Comparison of ENCODE assay signal across 19 cellular contexts in the genomic region with DNA sequence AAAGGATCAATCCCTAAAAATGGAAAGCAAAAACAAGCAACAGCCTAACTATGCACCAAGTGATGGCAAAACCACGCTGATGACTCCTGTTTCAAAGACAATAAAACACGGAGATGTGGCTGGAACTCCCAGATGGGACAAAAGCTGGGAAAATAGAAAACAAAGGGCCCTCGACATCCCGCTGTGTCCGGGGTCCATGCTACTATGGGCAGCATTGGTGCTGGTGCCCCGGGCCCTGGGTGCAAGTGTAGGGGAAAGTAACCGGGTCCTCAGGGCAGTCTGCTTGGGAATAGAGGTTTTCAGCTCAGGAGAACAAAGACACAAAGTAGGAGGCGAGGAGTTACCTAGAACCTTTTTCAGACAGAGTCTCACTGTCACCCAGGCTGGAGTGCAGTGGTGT. TPM values are rescaled to one million over a fixed set of nuclear protein-coding genes. Genes with fewer than 3 reads are reported as not detected.
DNase-seq lines count a peak whose midpoint lies in the region; ATAC-seq and TF ChIP-seq lines count a peak whose summit lies in the region.
"Had no signal": no experiment of that assay in that cellular context is flagged by ENCODE, and none has a peak within 500 bp of the region (broad histone marks: within the 10 kb centered on the region; RNA-seq: fewer than 3 reads in every experiment).

No MANE protein-coding gene starts in this region.

- H3K36me3 ChIP-seq in H7 (replicated peaks; ENCODE audit: control insufficient read depth, insufficient read depth, low read length) (no peaks in the 10 kb centered on the region), osteoblast (ENCODE audit: insufficient read depth, low read length) (no peaks in the 10 kb centered on the region), upper lobe of right lung (no peaks in the 10 kb centered on the region), GM23248 (ENCODE audit: low read depth) (no peaks in the 10 kb centered on the region)
- H3K36me3 ChIP-seq: HAP-1, SJSA1 had no signal

- no peak overlapping the region for H3K27ac ChIP-seq in osteoblast (ENCODE audit: low read depth, low read length)
- no peak overlapping the region for H3K27ac ChIP-seq in upper lobe of right lung
- H3K27ac ChIP-seq in GM23248, result no peak overlapping the region
- H3K27ac ChIP-seq: KMS-11, SJSA1 had no signal

- H4K20me1 ChIP-seq in osteoblast (ENCODE audit: insufficient read depth, low read length) (no peaks in the 10 kb centered on the region), GM23248 (ENCODE audit: insufficient read depth) (no peaks in the 10 kb centered on the region)

- H3K79me2 ChIP-seq in osteoblast (ENCODE audit: insufficient read depth, low read length), result no peaks in the 10 kb centered on the region
- no peaks in the 10 kb centered on the region for H3K79me2 ChIP-seq in GM23248 (ENCODE audit: insufficient read depth)

- ATAC-seq in upper lobe of right lung (no peak), HG03280 (IDR thresholded peaks at IDR 0.05; ENCODE audit: unreplicated experiment) (no peak)
- ATAC-seq: Right ventricle myocardium inferior had no signal

- no peak overlapping the region for H3K4me3 ChIP-seq in H7 (ENCODE audit: insufficient read depth, low read depth, low read length)
- no peak overlapping the region for H3K4me3 ChIP-seq in osteoblast (ENCODE audit: insufficient read depth, low read length)
- H3K4me3 ChIP-seq in upper lobe of right lung, result no peak overlapping the region
- H3K4me3 ChIP-seq in GM23248, result no peak overlapping the region
- H3K4me3 ChIP-seq: HAP-1, SJSA1 had no signal

- H3K4me2 ChIP-seq in osteoblast (ENCODE audit: insufficient read depth, low read length) (no peak overlapping the region), GM23248 (ENCODE audit: unreplicated experiment) (no peak overlapping the region)
- H3K4me2 ChIP-seq: KMS-11 had no signal

- intact Hi-C loops in upper lobe of right lung (cut with DNase I), result no loop called here

- H3K27me3 ChIP-seq in H7 (ENCODE audit: control insufficient read depth, insufficient read depth, low read length) (no peaks in the 10 kb centered on the region), osteoblast (ENCODE audit: insufficient read depth, low read length) (peaks cover 5% of the 10 kb centered on the region), upper lobe of right lung (peaks cover 3% of the 10 kb centered on the region), GM23248 (replicated peaks; ENCODE audit: insufficient read depth) (peaks cover 36% of the 10 kb centered on the region)

- H3K9ac ChIP-seq in GM23248, result no peak overlapping the region
- H3K9ac ChIP-seq: KMS-11 had no signal

- H3K9me3 ChIP-seq in osteoblast (ENCODE audit: low read depth, low read length), result peaks cover under 1% of the 10 kb centered on the region
- H3K9me3 ChIP-seq in upper lobe of right lung, result no peaks in the 10 kb centered on the region
- no peaks in the 10 kb centered on the region for H3K9me3 ChIP-seq in GM23248 (ENCODE audit: low read depth)
- H3K9me3 ChIP-seq: HAP-1, SJSA1 had no signal

- H2AFZ ChIP-seq in osteoblast (ENCODE audit: low read length), result no peak overlapping the region
- no peak overlapping the region for H2AFZ ChIP-seq in GM23248

- no peaks in the 10 kb centered on the region for H3K4me1 ChIP-seq in osteoblast (ENCODE audit: insufficient read depth, low read length)
- no peaks in the 10 kb centered on the region for H3K4me1 ChIP-seq in upper lobe of right lung
- H3K4me1 ChIP-seq in GM23248 (ENCODE audit: insufficient read depth), result no peaks in the 10 kb centered on the region
- H3K4me1 ChIP-seq: HAP-1, SJSA1 had no signal

- peak; percentile 34 for DNase-seq in H7
- peak; percentile 14 for DNase-seq in ecto neural progenitor cell (ENCODE audit: low spot score)
- peak; percentile 37 for DNase-seq in osteoblast (ENCODE audit: insufficient read length, low spot score, missing footprints)
- peak; percentile 20 for DNase-seq in upper lobe of right lung
- DNase-seq in NCI-H2196 treated with DMSO at 0.1 percent for 48 hours (lab: John Stamatoyannopoulos, UW; ENCODE audit: unreplicated experiment), result no peak
- DNase-seq in GM23248, result no peak
- DNase-seq: CD4-positive, alpha-beta T cell; COR-L47; DMS 273 treated with DMSO at 0.1 percent for 48 hours; DMS79 treated with DMSO at 0.1 percent for 48 hours; IMR-90; NCI-H1092 treated with DMSO at 0.1 percent for 48 hours; NCI-H2029 treated with DMSO at 0.1 percent for 48 hours; NCI-H526 had no signal

- in situ Hi-C loops in GM23248 (cut with MboI), result loop anchor here (10.0 to 25.0 kb wide), 3 partner anchors 261 to 1859 kb away; no protein-coding TSS in a partner anchor

- 39 to 40% methylated on average over 8 of the region's 8 CpGs for WGBS in GM23248 (ENCODE audit: low coverage in 1 of 2, low lambda C conversion rate in 2 of 2, missing lambda C conversion rate in 2 of 2), 2 experiments

- no peaks in the 10 kb centered on the region for H3F3A ChIP-seq in GM23248 (ENCODE audit: insufficient read depth)

- TF ChIP-seq CTCF in osteoblast (IDR thresholded peaks at IDR 0.05; ENCODE audit: extremely low read depth, low read depth, low read length) (no peak), upper lobe of right lung (IDR thresholded peaks at IDR 0.05) (no peak)

- H3K9me2 ChIP-seq in GM23248 (ENCODE audit: insufficient read depth), result no peaks in the 10 kb centered on the region

RNA-seq across cellular contexts. Expression of a gene that starts 46.1 kb away (rescaled TPM):
- 49.4 and 83.8 TPM in 2 replicates for total RNA-seq in H7 (2014; rRNA removed; shearing (Covaris generic))
- total RNA-seq in osteoblast (35.1 and 35.7 TPM in 2 replicates), upper lobe of right lung (29.4 TPM)
- 30.9 and 33.9 TPM in 2 replicates for total RNA-seq in GM23248 (2014; rRNA removed; shearing (Covaris generic))
- 140 and 147 TPM in 2 replicates for polyA plus RNA-seq in GM23248 (2016; fragmentation: Nextera tagmentation; extraction: Ambion mirVana)

RNA-seq across cellular contexts. Expression of a gene that starts 47.7 kb away (rescaled TPM):
- total RNA-seq in H7 (2014; rRNA removed; shearing (Covaris generic)), result 35.2 and 51.9 TPM in 2 replicates
- 19.2 and 23.9 TPM in 2 replicates for total RNA-seq in osteoblast
- 23.5 TPM for total RNA-seq in upper lobe of right lung
- 34.7 and 39.6 TPM in 2 replicates for total RNA-seq in GM23248 (2014; rRNA removed; shearing (Covaris generic))
- polyA plus RNA-seq in GM23248 (2016; fragmentation: Nextera tagmentation; extraction: Ambion mirVana), result 103 and 106 TPM in 2 replicates

Comparison
In these comparisons a context has a peak if more than half of its experiments do, and no peak if none do; other contexts are left out.
1. DNase-seq: peak in H7 (single experiment), ecto neural progenitor cell (single experiment), osteoblast (single experiment) and upper lobe of right lung (single experiment); none in NCI-H2196 treated with DMSO at 0.1 percent for 48 hours (single experiment) and GM23248 (single experiment).